Comparison of ENCODE assay signal across 14 cellular contexts in genomic region chr9:72254881-72255545, GRCh38.
A peak's percentile ranks its signal among the peaks of the same experiment; 100 is the strongest.
DNase-seq lines count a peak whose midpoint lies in the region; ATAC-seq and TF ChIP-seq lines count a peak whose summit lies in the region.
"Had no signal": no experiment of that assay in that cellular context is flagged by ENCODE, and none has a peak within 500 bp of the region (broad histone marks: within the 10 kb centered on the region; RNA-seq: fewer than 3 reads in every experiment).

No MANE protein-coding gene starts in this region.

- in situ Hi-C loops in GM13977 (cut with MboI; ENCODE audit: low pct_unique_long_range_greater_than_20kb, low sequenced_read_pairs, unreplicated experiment): loop anchor here (25.0 kb wide), 1 partner anchor 443 kb away; no protein-coding TSS in a partner anchor

- no peak overlapping the region for H3K4me3 Mint-ChIP-seq in GM23338

- no peak overlapping the region for H3K4me3 ChIP-seq in GM23338
- H3K4me3 ChIP-seq: GM12878, PC-9, SK-N-MC had no signal

- H3K27ac Mint-ChIP-seq in GM23338: peak overlapping the region; percentile 81

- H3K9me2 ChIP-seq in GM23338 (ENCODE audit: insufficient read depth): 0 out of 2 replicates have a peak, but pooled peaks cover 3% of the 10 kb centered on the region

- DNase-seq in Ammon's horn (ENCODE audit: low spot score) (peak; percentile 23), GM23338 (ENCODE audit: low spot score) (no peak), T1000 (lab: John Stamatoyannopoulos, UW) (peak; percentile 45), non-pigmented ciliary epithelial cell (ENCODE audit: low read depth) (peak; percentile 4), GM13977 (ENCODE audit: low spot score) (no peak)
- DNase-seq in activated effector memory CD4-positive, alpha-beta T cell treated with Interleukin-2 at 50 U/mL for 16 hours: no peak
- DNase-seq: C1 segment of cervical spinal cord, NCI-H1092, NCI-H1694 treated with DMSO at 0.1 percent for 48 hours, PC-9, T-helper 1 cell had no signal

- no peaks in the 10 kb centered on the region for H3K36me3 Mint-ChIP-seq in GM23338 (ENCODE audit: low read depth)

- no peak overlapping the region for H3K4me2 ChIP-seq in GM23338
- H3K4me2 ChIP-seq: PC-9 had no signal

- H4K20me1 ChIP-seq in GM23338 (replicated peaks; ENCODE audit: insufficient read depth): no peaks in the 10 kb centered on the region

- H3K79me2 ChIP-seq in GM23338 (replicated peaks; ENCODE audit: insufficient read depth): no peaks in the 10 kb centered on the region

- peak; percentile 67 for ATAC-seq in GM23338
- no peak for ATAC-seq in GM18867 (IDR thresholded peaks at IDR 0.05; ENCODE audit: unreplicated experiment)
- ATAC-seq: GM12878 had no signal

- no peaks in the 10 kb centered on the region for H3K27me3 ChIP-seq in GM23338 (ENCODE audit: insufficient read depth)

- no peaks in the 10 kb centered on the region for H3K9me3 Mint-ChIP-seq in GM23338

- 0 out of 2 replicates have a peak, but pooled peaks cover 5% of the 10 kb centered on the region for H3K36me3 ChIP-seq in GM23338 (ENCODE audit: insufficient read depth)

- no peaks in the 10 kb centered on the region for H3F3A ChIP-seq in GM23338 (replicated peaks; ENCODE audit: low read depth)

- H3K27ac ChIP-seq in GM23338 (ENCODE audit: low read depth): no peak overlapping the region
- H3K27ac ChIP-seq: PC-9, SK-N-MC had no signal

- no peaks in the 10 kb centered on the region for H3K27me3 Mint-ChIP-seq in GM23338 (ENCODE audit: insufficient read depth, low read depth, poor library complexity)

- no peak overlapping the region for H2AFZ ChIP-seq in GM23338
- H2AFZ ChIP-seq: PC-9 had no signal

- no peak for TF ChIP-seq CTCF in GM23338 (conservative IDR thresholded peaks at IDR 0.05; ENCODE audit: low read depth in 2 of 2)
- TF ChIP-seq CTCF in GM13977 (IDR thresholded peaks at IDR 0.05; ENCODE audit: extremely low read depth, insufficient read depth, missing control alignments): no peak

- H3K4me1 ChIP-seq in GM23338 (ENCODE audit: insufficient read depth): no peaks in the 10 kb centered on the region

- peaks cover 6% of the 10 kb centered on the region; the same call in 2 of the 3 replicates for H3K4me1 Mint-ChIP-seq in GM23338

TF ChIP-seq in GM23338, 12 proteins besides CTCF, POLR2A, EP300 and RAD21:
- TF ChIP-seq NANOG (IDR thresholded peaks at IDR 0.05; ENCODE audit: borderline replicate concordance) (no peak), CREB1 (CRISPR knock-in tag; IDR thresholded peaks at IDR 0.05; ENCODE audit: low read depth) (no peak)

Comparison
In these comparisons a context has a peak if more than half of its experiments do, and no peak if none do; other contexts are left out.
1. DNase-seq: peak in Ammon's horn (single experiment), T1000 (single experiment) and non-pigmented ciliary epithelial cell (single experiment); none in GM23338 (single experiment), GM13977 (single experiment) and activated effector memory CD4-positive, alpha-beta T cell treated with Interleukin-2 at 50 U/mL for 16 hours (single experiment).